ENCODE assay signal across 8 cellular contexts in the genomic region with DNA sequence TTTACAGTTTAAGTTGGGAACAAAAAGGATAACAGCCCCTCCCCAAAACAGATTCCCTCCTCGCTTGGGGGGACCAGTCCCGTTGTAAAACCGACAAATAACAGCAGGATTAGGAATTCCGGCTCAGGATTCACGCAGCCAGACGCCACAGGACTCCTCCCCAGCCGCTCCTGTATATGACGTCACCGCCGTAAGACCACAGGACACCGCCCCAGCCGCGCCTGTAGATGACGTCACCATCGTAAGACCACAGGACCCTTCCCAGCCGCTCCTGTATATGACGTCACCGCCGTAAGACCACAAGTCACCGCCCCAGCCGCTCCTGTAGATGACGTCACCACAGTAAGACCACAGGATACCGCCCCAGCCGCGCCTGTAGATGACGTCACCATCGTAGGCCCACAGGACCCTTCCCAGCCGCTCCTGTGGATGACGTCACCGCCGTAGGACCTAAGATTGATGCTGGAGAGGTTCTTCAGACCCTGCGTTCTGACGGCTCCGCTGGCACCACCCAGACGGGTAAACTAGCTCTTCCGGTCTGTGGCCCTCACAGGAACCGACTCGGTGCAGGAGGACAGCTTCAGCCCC.
A peak's percentile ranks its signal among the peaks of the same experiment; 100 is the strongest.
DNase-seq lines count a peak whose midpoint lies in the region; ATAC-seq and TF ChIP-seq lines count a peak whose summit lies in the region.

No MANE protein-coding gene starts in this region.

- H3K9me3 ChIP-seq in RWPE2 (ENCODE audit: severe bottlenecking): peaks cover 3% of the 10 kb centered on the region
- no peaks in the 10 kb centered on the region for H3K9me3 ChIP-seq in iPS-15b (ENCODE audit: control insufficient read depth, insufficient read depth, low read length)

- no peaks in the 10 kb centered on the region for H3K27me3 Mint-ChIP-seq in activated naive CD8-positive, alpha-beta T cell treated with anti-CD3 and anti-CD28 coated beads, Interleukin-2, amount 50 U/mL, for 24 hours

- no peaks in the 10 kb centered on the region for H3K9me3 Mint-ChIP-seq in activated naive CD8-positive, alpha-beta T cell treated with anti-CD3 and anti-CD28 coated beads, Interleukin-2, amount 50 U/mL, for 24 hours

- H3K4me1 Mint-ChIP-seq in activated naive CD8-positive, alpha-beta T cell treated with anti-CD3 and anti-CD28 coated beads, Interleukin-2, amount 50 U/mL, for 24 hours: peaks cover 50% of the 10 kb centered on the region

- H3K27ac Mint-ChIP-seq in activated naive CD8-positive, alpha-beta T cell treated with anti-CD3 and anti-CD28 coated beads, Interleukin-2, amount 50 U/mL, for 24 hours: peak overlapping the region; percentile 99

- H3K4me3 ChIP-seq in RWPE2 (ENCODE audit: severe bottlenecking) (peak overlapping the region; percentile 40), iPS-15b (ENCODE audit: low read depth, low read length) (peak overlapping the region; percentile 71)

- no peak for TF ChIP-seq CTCF in RWPE2 (IDR thresholded peaks at IDR 0.05; ENCODE audit: poor library complexity, severe bottlenecking)

- ATAC-seq in RWPE2 (ENCODE audit: low read depth): peak; percentile 75
- ATAC-seq in activated naive CD8-positive, alpha-beta T cell treated with anti-CD3 and anti-CD28 coated beads, Interleukin-2, amount 50 U/mL, for 24 hours: peak; percentile 26
- ATAC-seq in GM19463 (IDR thresholded peaks at IDR 0.05; ENCODE audit: unreplicated experiment): no peak

- H3K36me3 Mint-ChIP-seq in activated naive CD8-positive, alpha-beta T cell treated with anti-CD3 and anti-CD28 coated beads, Interleukin-2, amount 50 U/mL, for 24 hours (ENCODE audit: low read depth): no peaks in the 10 kb centered on the region

- no peak overlapping the region for H3K9ac ChIP-seq in iPS-15b (ENCODE audit: low read depth, low read length)

- no peaks in the 10 kb centered on the region for H3K36me3 ChIP-seq in RWPE2 (ENCODE audit: low read depth)
- no peaks in the 10 kb centered on the region for H3K36me3 ChIP-seq in iPS-15b (ENCODE audit: control insufficient read depth, insufficient read depth, low read length)

- peak overlapping the region; percentile 11 for H3K27ac ChIP-seq in RWPE2 (ENCODE audit: poor library complexity, severe bottlenecking)

- H3K4me1 ChIP-seq in RWPE2 (ENCODE audit: insufficient read depth, poor library complexity, severe bottlenecking) (no peaks in the 10 kb centered on the region), iPS-15b (ENCODE audit: control insufficient read depth, insufficient read depth, low read length) (no peaks in the 10 kb centered on the region)

- H3K4me3 Mint-ChIP-seq in activated naive CD8-positive, alpha-beta T cell treated with anti-CD3 and anti-CD28 coated beads, Interleukin-2, amount 50 U/mL, for 24 hours: peak overlapping the region; percentile 88

- H3K27me3 ChIP-seq in RWPE2 (ENCODE audit: insufficient read depth, poor library complexity, severe bottlenecking) (no peaks in the 10 kb centered on the region), iPS-15b (ENCODE audit: control insufficient read depth, insufficient read depth, low read length) (peaks cover 30% of the 10 kb centered on the region)

- peak; percentile 75 for DNase-seq in activated CD8-positive, alpha-beta memory T cell treated with anti-CD3 and anti-CD28 coated beads for 24 hours
- no peak for DNase-seq in activated CD8-positive, alpha-beta memory T cell treated with anti-CD3 and anti-CD28 coated beads, Interleukin-2, amount 50 U/mL, for 48 hours
- DNase-seq in RWPE2 (ENCODE audit: low spot score): peak; percentile 96
- DNase-seq in activated naive CD8-positive, alpha-beta T cell treated with anti-CD3 and anti-CD28 coated beads, Interleukin-2, amount 50 U/mL, for 24 hours: peak; percentile 62
- peak; percentile 71 for DNase-seq in stimulated activated CD4-positive, alpha-beta T cell treated with anti-CD3 and anti-CD28 coated beads, Interleukin-1b, Interleukin-23, amount 100 ng/mL, for 48 hours
- no peak for DNase-seq in RPMI8226

Comparison
In these comparisons a context has a peak if more than half of its experiments do, and no peak if none do; other contexts are left out.
1. DNase-seq: peak in activated CD8-positive, alpha-beta memory T cell treated with anti-CD3 and anti-CD28 coated beads for 24 hours (single experiment), RWPE2 (single experiment), activated naive CD8-positive, alpha-beta T cell treated with anti-CD3 and anti-CD28 coated beads, Interleukin-2, amount 50 U/mL, for 24 hours (single experiment) and stimulated activated CD4-positive, alpha-beta T cell treated with anti-CD3 and anti-CD28 coated beads, Interleukin-1b, Interleukin-23, amount 100 ng/mL, for 48 hours (single experiment); none in activated CD8-positive, alpha-beta memory T cell treated with anti-CD3 and anti-CD28 coated beads, Interleukin-2, amount 50 U/mL, for 48 hours (single experiment) and RPMI8226 (single experiment).